ENCODE assay signal across 8 cellular contexts in the genomic region with DNA sequence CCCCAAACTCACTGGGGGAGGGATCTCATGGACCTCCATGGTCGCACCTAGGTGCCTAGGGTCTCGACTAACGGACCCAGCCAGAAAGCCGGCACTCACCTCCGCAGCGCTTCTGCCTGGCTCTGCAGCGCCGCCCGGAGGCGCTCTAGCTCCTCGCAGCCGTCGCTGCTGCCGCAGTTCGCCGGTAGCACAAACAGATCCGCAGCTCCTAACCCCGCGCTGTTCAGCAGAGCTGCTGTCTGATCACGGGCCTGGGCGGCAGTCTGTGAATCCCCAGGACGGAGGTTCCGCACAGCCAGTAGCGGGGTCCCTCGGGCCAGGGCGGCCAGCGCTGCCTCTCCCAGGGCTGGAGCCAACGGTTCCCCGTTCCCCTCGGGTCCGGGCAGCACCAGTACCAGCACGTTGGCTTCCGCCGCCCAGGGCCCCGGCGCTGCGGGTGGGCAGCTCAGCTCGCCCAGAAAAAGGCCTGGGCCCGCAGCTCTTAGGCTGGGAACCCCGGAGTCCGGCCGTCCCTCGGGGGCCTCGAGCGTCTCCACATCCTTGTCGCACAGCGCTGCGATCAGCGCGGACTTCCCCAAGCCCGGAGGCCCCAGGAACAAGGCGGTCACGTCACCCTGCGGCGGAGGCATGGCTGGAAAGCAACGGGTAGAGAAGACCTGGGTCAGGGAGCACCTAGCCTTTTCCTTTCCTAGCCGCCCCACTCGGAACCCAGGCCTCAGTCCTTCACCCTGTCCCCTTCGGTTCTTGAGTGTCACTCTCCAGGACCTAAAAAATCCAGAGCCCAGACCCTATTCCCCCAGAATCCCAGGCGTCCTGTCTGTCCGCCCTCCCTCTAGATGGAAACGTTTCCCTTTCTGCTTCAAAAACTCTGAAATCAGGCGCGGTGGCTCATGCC. TPM values are rescaled to one million over a fixed set of nuclear protein-coding genes. Genes with fewer than 3 reads are reported as not detected.
A peak's percentile ranks its signal among the peaks of the same experiment; 100 is the strongest.
DNase-seq lines count a peak whose midpoint lies in the region; ATAC-seq, FAIRE-seq and TF ChIP-seq lines count a peak whose summit lies in the region.

No MANE protein-coding gene starts in this region.

- no peaks in the 10 kb centered on the region for H3K9me3 Mint-ChIP-seq in activated T-cell treated with anti-CD3 and anti-CD28 coated beads, Interleukin-2, amount 50 U/mL, for 72 hours

- H3K36me3 ChIP-seq in PC-3 (ENCODE audit: low read depth, low read length) (no peaks in the 10 kb centered on the region; the same call in 1 of the 2 replicates), fibroblast of lung (ENCODE audit: control insufficient read depth, insufficient read depth, low read length) (peaks cover 27% of the 10 kb centered on the region), neural cell (ENCODE audit: insufficient read depth, low read length) (no peaks in the 10 kb centered on the region), stomach smooth muscle (ENCODE audit: control insufficient read depth in 2 of 2, insufficient read depth in 2 of 2, low read length in 2 of 2) (peaks cover 26 to 34% of the 10 kb centered on the region in 2 donors)

- TF ChIP-seq EP300 in neural cell (conservative IDR thresholded peaks at IDR 0.05; ENCODE audit: poor library complexity, severe bottlenecking): no peak

- POLR2A ChIA-PET in PC-3 (lab: Charles Lee; ENCODE audit: unreplicated experiment): interaction anchor here (1.1 kb wide), 1 partner anchor 73 kb away, joined by 6 read pairs; no protein-coding TSS in a partner anchor

- H3K9ac ChIP-seq in PC-3 (ENCODE audit: low read length): peak overlapping the region; percentile 81
- peak overlapping the region; percentile 79 for H3K9ac ChIP-seq in fibroblast of lung (ENCODE audit: insufficient read depth, low read length)
- H3K9ac ChIP-seq in neural cell (ENCODE audit: low read length): peak overlapping the region; percentile 99
- H3K9ac ChIP-seq in stomach smooth muscle (ENCODE audit: low read length in 2 of 2): peak overlapping the region; percentile 83 to 86

- peak overlapping the region; percentile 93 for H3K4me2 ChIP-seq in PC-3 (ENCODE audit: low read length)
- H3K4me2 ChIP-seq in fibroblast of lung (ENCODE audit: extremely low read depth, insufficient read depth, low read length): peak overlapping the region; percentile 94
- peak overlapping the region; percentile 78 for H3K4me2 ChIP-seq in neural cell (ENCODE audit: low read length)

- H2AFZ ChIP-seq in PC-3 (ENCODE audit: low read length) (peak overlapping the region; percentile 88), fibroblast of lung (ENCODE audit: low read length) (no peak overlapping the region), neural cell (ENCODE audit: low read depth, low read length) (peak overlapping the region; percentile 48)

- DNase-seq in D721Med (ENCODE audit: insufficient read length, low spot score): no peak
- peak; percentile 70 for DNase-seq in PC-3
- peak; percentile 79 to 81 for DNase-seq in activated T-cell treated with anti-CD3 and anti-CD28 coated beads, Interleukin-2, amount 50 U/mL, for 72 hours
- peak; percentile 56 to 60 for DNase-seq in fibroblast of lung (ENCODE audit: low read depth in 2 of 2)

- peaks cover 41% of the 10 kb centered on the region for H3K4me1 Mint-ChIP-seq in activated T-cell treated with anti-CD3 and anti-CD28 coated beads, Interleukin-2, amount 50 U/mL, for 72 hours (ENCODE audit: low read depth)

- no peak for FAIRE-seq in D721Med (lab: Jason Lieb, UNC)

- peak overlapping the region; percentile 98 to 99 for H3K4me3 Mint-ChIP-seq in activated T-cell treated with anti-CD3 and anti-CD28 coated beads, Interleukin-2, amount 50 U/mL, for 72 hours

- H3K9me2 ChIP-seq in PC-3 (replicated peaks; ENCODE audit: low read length) (no peaks in the 10 kb centered on the region), neural cell (ENCODE audit: insufficient read depth, low read length) (no peaks in the 10 kb centered on the region)

- H4K20me1 ChIP-seq in PC-3 (ENCODE audit: low read length) (no peaks in the 10 kb centered on the region), fibroblast of lung (ENCODE audit: control insufficient read depth, extremely low read depth, insufficient read depth, low read length) (no peaks in the 10 kb centered on the region), neural cell (ENCODE audit: insufficient read depth) (peaks cover 4% of the 10 kb centered on the region)

- ATAC-seq in HG03432 (IDR thresholded peaks at IDR 0.05; ENCODE audit: unreplicated experiment): peak; percentile 28
- ATAC-seq in PC-3: peak; percentile 34
- peak; percentile 56 to 58 for ATAC-seq in activated T-cell treated with anti-CD3 and anti-CD28 coated beads, Interleukin-2, amount 50 U/mL, for 72 hours (replicated peaks in 1 of 2)
- ATAC-seq in HG03175 (IDR thresholded peaks at IDR 0.05; ENCODE audit: unreplicated experiment): no peak

- intact Hi-C loops in PC-3 (cut with micrococcal nuclease): loop anchor here (2.0 kb wide), 1 partner anchor 60 kb away; no protein-coding TSS in a partner anchor

- peaks cover 6 to 17% of the 10 kb centered on the region in 2 donors for H3K36me3 Mint-ChIP-seq in activated T-cell treated with anti-CD3 and anti-CD28 coated beads, Interleukin-2, amount 50 U/mL, for 72 hours (ENCODE audit: insufficient read depth in 2 of 2)

- peak overlapping the region; percentile 78 for H3K4me3 ChIP-seq in PC-3 (ENCODE audit: low read length)
- H3K4me3 ChIP-seq in fibroblast of lung (replicated peaks in 1 of 4; ENCODE audit: control extremely low read depth in 1 of 4, insufficient read depth in 1 of 4, low read depth in 3 of 4, low read length in 4 of 4): peak overlapping the region; percentile 52 to 90 (median 78)
- peak overlapping the region; percentile 99 for H3K4me3 ChIP-seq in neural cell (ENCODE audit: low read length)
- H3K4me3 ChIP-seq in stomach smooth muscle (ENCODE audit: low read length in 2 of 2): peak overlapping the region; percentile 77 to 92

- H3K27me3 Mint-ChIP-seq in activated T-cell treated with anti-CD3 and anti-CD28 coated beads, Interleukin-2, amount 50 U/mL, for 72 hours (ENCODE audit: low read depth): no peaks in the 10 kb centered on the region

- H3K79me2 ChIP-seq in PC-3 (ENCODE audit: low read length) (peaks cover 47% of the 10 kb centered on the region), fibroblast of lung (ENCODE audit: control insufficient read depth, insufficient read depth, low read length) (peaks cover 42% of the 10 kb centered on the region), neural cell (replicated peaks; ENCODE audit: insufficient read depth, low read length) (peaks cover 42% of the 10 kb centered on the region)

- H3K27ac ChIP-seq in PC-3 (ENCODE audit: low read length) (peak overlapping the region; percentile 10; the same call in 1 of the 2 replicates), fibroblast of lung (ENCODE audit: insufficient read depth, low read length) (peak overlapping the region; percentile 84), neural cell (ENCODE audit: low read length) (peak overlapping the region; percentile 99), stomach smooth muscle (ENCODE audit: low read length) (peak overlapping the region; percentile 99)

- H3K9me3 ChIP-seq in PC-3 (ENCODE audit: low read length) (no peaks in the 10 kb centered on the region), fibroblast of lung (ENCODE audit: control insufficient read depth, insufficient read depth, low read depth, low read length) (no peaks in the 10 kb centered on the region), neural cell (ENCODE audit: low read length) (no peaks in the 10 kb centered on the region), stomach smooth muscle (ENCODE audit: control insufficient read depth in 2 of 2, low read length in 2 of 2) (no peaks in the 10 kb centered on the region)

- H3K27ac Mint-ChIP-seq in activated T-cell treated with anti-CD3 and anti-CD28 coated beads, Interleukin-2, amount 50 U/mL, for 72 hours: peak overlapping the region; percentile 100

- H3K27me3 ChIP-seq in PC-3 (ENCODE audit: low read length): no peaks in the 10 kb centered on the region
- H3K27me3 ChIP-seq in fibroblast of lung (ENCODE audit: control insufficient read depth, insufficient read depth, low read length): no peaks in the 10 kb centered on the region
- H3K27me3 ChIP-seq in neural cell (ENCODE audit: insufficient read depth, low read depth, low read length): no peaks in the 10 kb centered on the region
- no peaks in the 10 kb centered on the region for H3K27me3 ChIP-seq in stomach smooth muscle (ENCODE audit: control insufficient read depth in 1 of 2, insufficient read depth in 2 of 2, low read length in 2 of 2)

- peak; percentile 84 for TF ChIP-seq CTCF in D721Med (IDR thresholded peaks at IDR 0.05; ENCODE audit: insufficient read depth, missing control alignments)
- peak; percentile 72 for TF ChIP-seq CTCF in PC-3 (conservative IDR thresholded peaks at IDR 0.05; ENCODE audit: low read depth, low read length)
- peak; percentile 82 to 85 for TF ChIP-seq CTCF in fibroblast of lung (conservative IDR thresholded peaks at IDR 0.05 in 1 of 2, IDR thresholded peaks at IDR 0.05 in 1 of 2; ENCODE audit: low read depth in 1 of 2, low read length in 2 of 2)
- TF ChIP-seq CTCF in neural cell (IDR thresholded peaks at IDR 0.05; ENCODE audit: poor library complexity, severe bottlenecking): peak; percentile 84

- H3F3A ChIP-seq in PC-3 (ENCODE audit: low read length, unreplicated experiment): no peaks in the 10 kb centered on the region
- H3F3A ChIP-seq in neural cell (ENCODE audit: insufficient read depth, low read length, poor library complexity, severe bottlenecking): no peaks in the 10 kb centered on the region

- peak; percentile 71 for TF ChIP-seq RAD21 in neural cell (conservative IDR thresholded peaks at IDR 0.05)

- BruUV-seq in PC-3 (replicated peaks; lab: Mats Ljungman, UMichigan): no TSS peak

- CTCF ChIA-PET in PC-3 (lab: Charles Lee): interaction anchor here (0.5 to 1.0 kb wide), 4 partner anchors 40 to 148 kb away, joined by 3 to 8 read pairs (median 4); a partner anchor contains a TSS

- H3K4me1 ChIP-seq in PC-3 (ENCODE audit: insufficient read depth, low read length) (peaks cover 14% of the 10 kb centered on the region), fibroblast of lung (ENCODE audit: control insufficient read depth, extremely low read depth, insufficient read depth, low read length) (peaks cover 8% of the 10 kb centered on the region), stomach smooth muscle (ENCODE audit: control insufficient read depth, insufficient read depth, low read length) (peaks cover 44% of the 10 kb centered on the region)

RNA-seq across cellular contexts. Expression of a gene that starts 1.0 kb away (rescaled TPM):
- total RNA-seq in PC-3 (2014; rRNA removed): 12.5 and 12.9 TPM in 2 replicates
- total RNA-seq in activated T-cell treated with anti-CD3 and anti-CD28 coated beads, Interleukin-2, amount 50 U/mL, for 72 hours: 10 to 100 TPM; 13.6 to 16.6 TPM
- total RNA-seq in fibroblast of lung: 11.6 and 12.2 TPM in 2 replicates
- polyA plus RNA-seq in fibroblast of lung: 11.7 TPM in 2 replicates
- 4.1 and 4.2 TPM in 2 replicates for polyA plus RNA-seq in fibroblast of lung (2012)
- polyA minus RNA-seq in fibroblast of lung (ENCODE audit: low replicate concordance): 17.7 and 28.5 TPM in 2 replicates
- 156 and 179 TPM in 2 replicates for polyA plus RNA-seq in neural cell
- polyA minus RNA-seq in neural cell: 202 and 205 TPM in 2 replicates

RNA-seq across cellular contexts. Expression of a gene that starts 1.4 kb away (rescaled TPM):
- total RNA-seq in PC-3 (2014; rRNA removed) (10.9 and 14.7 TPM in 2 replicates), fibroblast of lung (8.7 and 9.7 TPM in 2 replicates)
- total RNA-seq in activated T-cell treated with anti-CD3 and anti-CD28 coated beads, Interleukin-2, amount 50 U/mL, for 72 hours: 10 to 100 TPM; 10.0 to 11.8 TPM
- polyA plus RNA-seq in fibroblast of lung (7.0 and 10.3 TPM in 2 replicates), neural cell (11.9 and 19.9 TPM in 2 replicates)
- polyA plus RNA-seq in fibroblast of lung (2012): 10.1 and 15.5 TPM in 2 replicates
- polyA minus RNA-seq in fibroblast of lung (ENCODE audit: low replicate concordance) (5.0 and 13.5 TPM in 2 replicates), neural cell (10.0 and 11.7 TPM in 2 replicates)

RNA-seq across cellular contexts. Expression of a gene that starts 16.9 kb away (rescaled TPM):
- total RNA-seq in PC-3 (2014; rRNA removed): 0.11 and 0.12 TPM in 2 replicates
- total RNA-seq in activated T-cell treated with anti-CD3 and anti-CD28 coated beads, Interleukin-2, amount 50 U/mL, for 72 hours: 1 to 10 TPM; 1.1 to 1.7 TPM
- total RNA-seq in fibroblast of lung: under 0.01 TPM in 1 of 2 replicates, not detected in the other
- polyA plus RNA-seq in fibroblast of lung: 0.03 and 0.06 TPM in 2 replicates
- 0.07 and 0.10 TPM in 2 replicates for polyA plus RNA-seq in fibroblast of lung (2012)
- not detected in 2 replicates for polyA minus RNA-seq in fibroblast of lung (ENCODE audit: low replicate concordance)
- not detected in 2 replicates for polyA plus RNA-seq in neural cell
- 0.23 and 0.24 TPM in 2 replicates for polyA minus RNA-seq in neural cell

RNA-seq across cellular contexts. Expression of a gene that starts 19.4 kb away (rescaled TPM):
- total RNA-seq in PC-3 (2014; rRNA removed): 0.18 TPM in 1 of 2 replicates, not detected in the other
- 10 to 100 TPM in 1 of 2 donors, 1 to 10 TPM in 1; 8.9 to 18.1 TPM for total RNA-seq in activated T-cell treated with anti-CD3 and anti-CD28 coated beads, Interleukin-2, amount 50 U/mL, for 72 hours
- 7.2 and 14.7 TPM in 2 replicates for total RNA-seq in fibroblast of lung
- 5.1 TPM in 2 replicates for polyA plus RNA-seq in fibroblast of lung
- 6.7 and 6.8 TPM in 2 replicates for polyA plus RNA-seq in fibroblast of lung (2012)
- 8.9 and 9.6 TPM in 2 replicates for polyA minus RNA-seq in fibroblast of lung (ENCODE audit: low replicate concordance)
- polyA plus RNA-seq in neural cell: 1.9 and 3.2 TPM in 2 replicates
- polyA minus RNA-seq in neural cell: 0.81 TPM in 1 of 2 replicates, not detected in the other

RNA-seq across cellular contexts. Expression of a gene that starts 19.6 kb away (rescaled TPM):
- total RNA-seq in PC-3 (2014; rRNA removed): 23.4 and 43.1 TPM in 2 replicates
- 10 to 100 TPM; 58.4 to 66.7 TPM for total RNA-seq in activated T-cell treated with anti-CD3 and anti-CD28 coated beads, Interleukin-2, amount 50 U/mL, for 72 hours
- total RNA-seq in fibroblast of lung: 13.6 and 14.5 TPM in 2 replicates
- 8.6 and 17.5 TPM in 2 replicates for polyA plus RNA-seq in fibroblast of lung
- polyA plus RNA-seq in fibroblast of lung (2012): 12.4 and 23.7 TPM in 2 replicates
- polyA minus RNA-seq in fibroblast of lung (ENCODE audit: low replicate concordance): 27.2 and 29.2 TPM in 2 replicates
- polyA plus RNA-seq in neural cell: 18.6 and 19.0 TPM in 2 replicates
- polyA minus RNA-seq in neural cell: 17.5 and 24.4 TPM in 2 replicates

Comparison
In these comparisons a context has a peak if more than half of its experiments do, and no peak if none do; other contexts are left out.
1. H3K27ac ChIP-seq: peak in every context shown above with its lines; median percentile 99 in neural cell; 99 in stomach smooth muscle; 84 in fibroblast of lung; 10 in PC-3.